Comparison of ENCODE assay signal across 10 cellular contexts in the genomic region with DNA sequence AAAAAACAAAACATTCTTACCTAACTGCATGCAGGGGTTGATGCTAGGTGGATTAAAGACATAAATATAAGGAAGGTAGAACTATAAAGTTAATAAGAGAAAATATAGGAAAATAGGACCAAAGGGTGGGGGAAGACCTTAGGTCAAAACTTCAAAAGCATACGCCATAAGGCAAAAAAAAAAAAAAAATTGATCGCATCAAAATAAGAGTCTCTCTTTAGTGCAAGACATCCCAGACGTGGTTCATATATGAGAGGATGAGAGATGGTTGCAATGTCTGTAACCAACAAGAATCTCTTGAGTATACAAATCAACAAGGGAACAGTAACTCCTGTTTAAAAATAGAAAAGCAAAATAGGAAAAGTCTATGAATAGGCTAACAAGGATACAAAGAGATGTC.
"Had no signal": no experiment of that assay in that cellular context is flagged by ENCODE, and none has a peak within 500 bp of the region (broad histone marks: within the 10 kb centered on the region; RNA-seq: fewer than 3 reads in every experiment).

No MANE protein-coding gene starts in this region.

- H3K27ac ChIP-seq: colonic mucosa had no signal

- H3K27ac Mint-ChIP-seq: stimulated activated effector memory CD8-positive, alpha-beta T cell treated with anti-CD3 and anti-CD28 coated beads, Interleukin-12 subunit alpha, Interleukin-12 subunit beta, amount 100 ng/mL, for 72 hours; T-helper 17 cell; WTC11 had no signal

- H3K27me3 Mint-ChIP-seq: T-helper 17 cell had no signal

- H3K4me3 ChIP-seq: colonic mucosa, upper lobe of left lung had no signal

- H3K36me3 ChIP-seq: colonic mucosa had no signal

- DNase-seq: activated CD4-positive, alpha-beta T cell treated with anti-CD3 and anti-CD28 coated beads, Interleukin-2, amount 50 U/mL, for 1 hour; activated T-cell treated with anti-CD3 and anti-CD28 coated beads, Interleukin-2, amount 50 U/mL, for 1 hour; colonic mucosa; foreskin melanocyte; kidney; mesendoderm; T-helper 17 cell; upper lobe of left lung had no signal

- ATAC-seq: stimulated activated effector memory CD8-positive, alpha-beta T cell treated with anti-CD3 and anti-CD28 coated beads, Interleukin-12 subunit alpha, Interleukin-12 subunit beta, amount 100 ng/mL, for 72 hours; T-helper 17 cell; WTC11 had no signal

- H3K4me3 Mint-ChIP-seq: stimulated activated effector memory CD8-positive, alpha-beta T cell treated with anti-CD3 and anti-CD28 coated beads, Interleukin-12 subunit alpha, Interleukin-12 subunit beta, amount 100 ng/mL, for 72 hours; T-helper 17 cell; WTC11 had no signal

- H3K4me1 ChIP-seq: colonic mucosa had no signal

- H3K27me3 ChIP-seq: colonic mucosa, upper lobe of left lung had no signal

- H3K9me3 ChIP-seq: colonic mucosa, upper lobe of left lung had no signal

- H3K9me3 Mint-ChIP-seq: stimulated activated effector memory CD8-positive, alpha-beta T cell treated with anti-CD3 and anti-CD28 coated beads, Interleukin-12 subunit alpha, Interleukin-12 subunit beta, amount 100 ng/mL, for 72 hours; WTC11 had no signal
